ENCODE assay signal across 20 cellular contexts in genomic region chr3:109334572-109334971, GRCh38. TPM values are rescaled to one million over a fixed set of nuclear protein-coding genes. Genes with fewer than 3 reads are reported as not detected.
DNase-seq lines count a peak whose midpoint lies in the region; ATAC-seq, FAIRE-seq and TF ChIP-seq lines count a peak whose summit lies in the region.
"Had no signal": no experiment of that assay in that cellular context is flagged by ENCODE, and none has a peak within 500 bp of the region (broad histone marks: within the 10 kb centered on the region; RNA-seq: fewer than 3 reads in every experiment).

No MANE protein-coding gene starts in this region.

- H2BK15ac ChIP-seq in H1 (ENCODE audit: low read length), result no peak overlapping the region

- H3K27me3 Mint-ChIP-seq in neural progenitor cell (ENCODE audit: insufficient read depth, low read depth), result peaks cover 4% of the 10 kb centered on the region

- peak overlapping the region; percentile 10 to 92 (median 41); a peak in 6 of 7 replicates for H3K9ac ChIP-seq in H1 (replicated peaks in 1 of 4; ENCODE audit: extremely low read depth in 1 of 4, low read depth in 3 of 4, low read length in 3 of 4)
- peak overlapping the region; percentile 100 for H3K9ac ChIP-seq in iPS-18a (ENCODE audit: low read length)
- H3K9ac ChIP-seq in neural progenitor cell, result no peak overlapping the region

- H3K4me1 Mint-ChIP-seq in neural progenitor cell, result peaks cover 44% of the 10 kb centered on the region

- no peaks in the 10 kb centered on the region for H3K9me3 Mint-ChIP-seq in neural progenitor cell

- H3K4me2 ChIP-seq in H1 (ENCODE audit: insufficient read depth in 1 of 2, low read depth in 2 of 2, low read length in 2 of 2), result peak overlapping the region; percentile 88 to 100
- peak overlapping the region; percentile 85 for H3K4me2 ChIP-seq in neural progenitor cell

- TF ChIP-seq EP300 in H1 (IDR thresholded peaks at IDR 0.05; ENCODE audit: borderline replicate concordance in 1 of 2, low read depth in 2 of 2, low read length in 2 of 2), result no peak

- H3K14ac ChIP-seq in H1 (ENCODE audit: insufficient read length), result no peak overlapping the region

- TF ChIP-seq POLR2A in H1 (IDR thresholded peaks at IDR 0.05; ENCODE audit: control extremely low read depth in 1 of 2, low read depth in 2 of 2, low read length in 2 of 2), result no peak; a peak in 1 of 3 replicates

- H3K79me2 ChIP-seq in H1 (ENCODE audit: control insufficient read depth in 1 of 2, insufficient read depth in 2 of 2, low read length in 2 of 2), result peaks cover 52 to 97% of the 10 kb centered on the region in 2 experiments
- peaks cover 82% of the 10 kb centered on the region for H3K79me2 ChIP-seq in neural progenitor cell (ENCODE audit: low read depth)

- H3K27me3 ChIP-seq in HAP-1 (ENCODE audit: low read depth), result no peaks in the 10 kb centered on the region
- H3K27me3 ChIP-seq in H1 (replicated peaks in 1 of 4; ENCODE audit: control insufficient read depth in 3 of 4, extremely low read depth in 1 of 4, insufficient read depth in 3 of 4, low read length in 3 of 4), result no peaks in the 10 kb centered on the region
- no peaks in the 10 kb centered on the region for H3K27me3 ChIP-seq in iPS-18a (ENCODE audit: control insufficient read depth, insufficient read depth, low read length)
- no peaks in the 10 kb centered on the region for H3K27me3 ChIP-seq in neural progenitor cell
- H3K27me3 ChIP-seq: Peyer's patch had no signal

- WGBS in H1 (ENCODE audit: extremely low coverage in 1 of 2, insufficient coverage in 1 of 2, insufficient read length in 1 of 2, insufficient replicate concordance in 2 of 2, low coverage in 1 of 2, low lambda C conversion rate in 2 of 2, missing lambda C conversion rate in 1 of 2), 2 experiments, result 5% methylated on average over 1 of the region's 1 CpG; no CpG with 5 or more reads in 1 of the 2 experiments

- no peak overlapping the region for H2BK5ac ChIP-seq in H1 (ENCODE audit: low read depth, low read length)

- no peak overlapping the region for H2BK20ac ChIP-seq in H1 (ENCODE audit: low read length)

- no peaks in the 10 kb centered on the region for H3K9me3 ChIP-seq in HAP-1
- H3K9me3 ChIP-seq in H1 (ENCODE audit: insufficient read depth in 2 of 2, low read depth in 1 of 2, low read length in 1 of 2), result no peaks in the 10 kb centered on the region
- no peaks in the 10 kb centered on the region for H3K9me3 ChIP-seq in iPS-18a (ENCODE audit: control insufficient read depth, low read depth, low read length)
- no peaks in the 10 kb centered on the region for H3K9me3 ChIP-seq in neural progenitor cell (ENCODE audit: low read depth)
- H3K9me3 ChIP-seq: Peyer's patch had no signal

- no peak overlapping the region for H3K4ac ChIP-seq in H1 (replicated peaks; ENCODE audit: insufficient read length, low read depth, low read length)

- no peak overlapping the region for H3K23ac ChIP-seq in H1 (ENCODE audit: insufficient read length)

- CTCF ChIA-PET in H1 (lab: Charles Lee; ENCODE audit: partially characterized antibody) (interaction anchor here (0.7 to 3.8 kb wide), 8 partner anchors 11 to 75 kb away, joined by 3 to 11 read pairs (median 4); no protein-coding TSS in a partner anchor), GM10248 (lab: Yijun Ruan, JAX) (no interaction called here)

- DNase-seq in HAP-1 (ENCODE audit: low spot score in 2 of 2) (no peak), H1 (ENCODE audit: low read depth in 1 of 2, low spot score in 2 of 2) (no peak), neural progenitor cell (ENCODE audit: low spot score) (no peak), GM10248 (ENCODE audit: extremely low spot score) (no peak), amniotic stem cell (lab: John Stamatoyannopoulos, UW) (no peak)
- DNase-seq in NK-92 treated with Interleukin-12 subunit alpha and Interleukin-12 subunit beta, amount 100 ng/mL, for 24 hours (lab: John Stamatoyannopoulos, UW), result no peak
- DNase-seq: DMS 273 treated with DMSO at 0.1 percent for 48 hours, GF-D8, Kasumi-1, MM.1S, NCI-H1092 treated with DMSO at 0.1 percent for 48 hours, NCI-H1694, NCI-H524, Peyer's patch had no signal

- no peak overlapping the region for H3K27ac Mint-ChIP-seq in neural progenitor cell

- no peaks in the 10 kb centered on the region; the same call in 1 of the 2 replicates for H3K79me1 ChIP-seq in H1 (ENCODE audit: low read depth, low read length)

- H4K20me1 ChIP-seq in H1 (replicated peaks in 1 of 2; ENCODE audit: control insufficient read depth in 1 of 2, insufficient read depth in 2 of 2, low read length in 2 of 2), result peaks cover 29 to 34% of the 10 kb centered on the region in 2 experiments
- peaks cover 60% of the 10 kb centered on the region for H4K20me1 ChIP-seq in neural progenitor cell (ENCODE audit: low read depth)

- H3K56ac ChIP-seq in H1 (replicated peaks; ENCODE audit: insufficient read length, low read depth, low read length), result peak overlapping the region; percentile 51

- POLR2A ChIA-PET in H1 (lab: Charles Lee; ENCODE audit: partially characterized antibody), result interaction anchor here (0.9 to 37.7 kb wide), 14 partner anchors 1 to 98 kb away, joined by 3 to 681 read pairs (median 6); partner anchors contain the start of genes DPPA2 and DPPA4
- POLR2A ChIA-PET in GM10248 (lab: Yijun Ruan, JAX), result no interaction called here

- H2AFZ ChIP-seq in H1 (ENCODE audit: low read length), result no peak overlapping the region
- no peak overlapping the region for H2AFZ ChIP-seq in neural progenitor cell (replicated peaks)

- H3K27ac ChIP-seq in H1 (ENCODE audit: low read depth, low read length) (no peak overlapping the region), iPS-18a (ENCODE audit: low read length) (no peak overlapping the region), neural progenitor cell (no peak overlapping the region)
- H3K27ac ChIP-seq: C4-2B, Peyer's patch had no signal

- peak overlapping the region; percentile 47 for H4K5ac ChIP-seq in H1 (ENCODE audit: insufficient read length, low read depth, low read length)

- no peak overlapping the region for H4K8ac ChIP-seq in H1 (ENCODE audit: extremely low read depth, insufficient read depth, low read length)

- in situ Hi-C loops in HAP-1 (cut with MboI; ENCODE audit: low sequenced_read_pairs), result no loop called here

- TF ChIP-seq CTCF in H1 (IDR thresholded peaks at IDR 0.05; ENCODE audit: control extremely low read depth in 1 of 3, insufficient read depth in 1 of 3, low read depth in 1 of 3, low read length in 3 of 3) (no peak), neural progenitor cell (IDR thresholded peaks at IDR 0.05) (no peak), GM10248 (IDR thresholded peaks at IDR 0.05; ENCODE audit: control extremely low read depth, extremely low read depth, low read depth, missing control alignments) (no peak)

- H3K23me2 ChIP-seq in H1 (ENCODE audit: low read depth, low read length), result peaks cover 20% of the 10 kb centered on the region

- no peak for FAIRE-seq in H1 (lab: Jason Lieb, UNC)
- FAIRE-seq: GM12892 had no signal

- peak overlapping the region; percentile 70 for H3K4me3 ChIP-seq in HAP-1
- peak overlapping the region; percentile 95 to 100 (median 96) for H3K4me3 ChIP-seq in H1 (ENCODE audit: extremely low read depth in 1 of 4, insufficient read depth in 2 of 4, low read depth in 3 of 4, low read length in 4 of 4)
- peak overlapping the region; percentile 99 for H3K4me3 ChIP-seq in iPS-18a (ENCODE audit: low read length)
- H3K4me3 ChIP-seq in neural progenitor cell, result peak overlapping the region; percentile 78
- H3K4me3 ChIP-seq: Peyer's patch had no signal

- no peak overlapping the region for H2BK120ac ChIP-seq in H1 (replicated peaks; ENCODE audit: low read depth, low read length)

- H3K36me3 ChIP-seq in HAP-1 (replicated peaks) (peaks cover 53% of the 10 kb centered on the region), H1 (ENCODE audit: control insufficient read depth in 2 of 4, insufficient read depth in 4 of 4, low read length in 3 of 4) (peaks cover 24 to 72% (median 48%) of the 10 kb centered on the region in 4 experiments), iPS-18a (ENCODE audit: control insufficient read depth, low read depth, low read length) (peaks cover 62% of the 10 kb centered on the region), neural progenitor cell (no peaks in the 10 kb centered on the region)
- H3K36me3 ChIP-seq: Peyer's patch had no signal

- H2AK5ac ChIP-seq in H1 (ENCODE audit: low read depth, low read length), result no peak overlapping the region

- TF ChIP-seq RAD21 in H1 (IDR thresholded peaks at IDR 0.05 in 1 of 2, conservative IDR thresholded peaks at IDR 0.05 in 1 of 2; ENCODE audit: low read depth in 2 of 2, low read length in 2 of 2), result no peak

- peak overlapping the region; percentile 69 for H3K4me3 Mint-ChIP-seq in neural progenitor cell

- peaks cover 19% of the 10 kb centered on the region for H3K36me3 Mint-ChIP-seq in neural progenitor cell

- no peak overlapping the region for H2BK12ac ChIP-seq in H1 (ENCODE audit: low read depth, low read length)

- ATAC-seq in GM18909 (IDR thresholded peaks at IDR 0.05; ENCODE audit: poor library complexity, unreplicated experiment), result no peak
- ATAC-seq: Right ventricle myocardium inferior had no signal

- no peak overlapping the region; the same call in 1 of the 2 replicates for H3K18ac ChIP-seq in H1 (ENCODE audit: extremely low read depth, low read length)

- H3K4me1 ChIP-seq in HAP-1 (peaks cover 27% of the 10 kb centered on the region), H1 (replicated peaks in 1 of 4; ENCODE audit: control insufficient read depth in 3 of 4, insufficient read depth in 4 of 4, low read length in 3 of 4) (peaks cover 7 to 19% (median 13%) of the 10 kb centered on the region in 4 experiments), iPS-18a (ENCODE audit: control insufficient read depth, low read depth, low read length) (peaks cover 13% of the 10 kb centered on the region), neural progenitor cell (peaks cover 19% of the 10 kb centered on the region)
- H3K4me1 ChIP-seq: Peyer's patch had no signal

- peaks cover 40% of the 10 kb centered on the region for H3F3A ChIP-seq in neural progenitor cell (ENCODE audit: low read depth)

- no peak overlapping the region for H4K91ac ChIP-seq in H1 (replicated peaks; ENCODE audit: insufficient read length, low read length)

RNA-seq across cellular contexts. Expression of gene DPPA4, which starts 2.8 kb away (rescaled TPM):
- 734 and 772 TPM in 2 replicates for total RNA-seq in H1 (2021; fragmentation: NEBNext Ultra II Directional; extraction: Animal tissue kit (Norgen Biotek cat#: 25700))
- polyA plus RNA-seq in H1 (2011; rRNA removed), result 395 and 424 TPM in 2 replicates
- polyA plus RNA-seq in H1 (2011; cell fraction: cytosol; rRNA removed), result 570 TPM
- 417 TPM for polyA plus RNA-seq in H1 (2011; cell fraction: nucleus; rRNA removed)
- 440 to 532 TPM (median 500 TPM) in 4 replicates for polyA plus RNA-seq in H1 (2012, experiment 1 of 2)
- 198 TPM for polyA plus RNA-seq in H1 (2012, experiment 2 of 2)
- 670 TPM for polyA plus RNA-seq in H1 (2013, experiment 1 of 2)
- 615 TPM for polyA plus RNA-seq in H1 (2013, experiment 2 of 2)
- polyA minus RNA-seq in H1 (2011; rRNA and poly(A)+ RNA removed), result 312 and 343 TPM in 2 replicates
- polyA minus RNA-seq in H1 (2011; cell fraction: cytosol; rRNA and poly(A)+ RNA removed), result 341 TPM
- polyA minus RNA-seq in H1 (2011; cell fraction: nucleus; rRNA and poly(A)+ RNA removed), result 317 TPM
- 187 and 215 TPM in 2 replicates for total RNA-seq in neural progenitor cell (ENCODE audit: low replicate concordance)
- total RNA-seq: A673, Peyer's patch, Right ventricle myocardium inferior had no signal

RNA-seq across cellular contexts. Expression of gene DPPA2, which starts 18.3 kb away (rescaled TPM):
- total RNA-seq in H1 (2021; fragmentation: NEBNext Ultra II Directional; extraction: Animal tissue kit (Norgen Biotek cat#: 25700)), result 11.2 and 12.6 TPM in 2 replicates
- polyA plus RNA-seq in H1 (2011; rRNA removed), result 6.6 and 7.8 TPM in 2 replicates
- polyA plus RNA-seq in H1 (2011; cell fraction: cytosol; rRNA removed), result 11.5 TPM
- 2.8 TPM for polyA plus RNA-seq in H1 (2011; cell fraction: nucleus; rRNA removed)
- 6.0 to 9.7 TPM (median 7.2 TPM) in 4 replicates for polyA plus RNA-seq in H1 (2012, experiment 1 of 2)
- polyA plus RNA-seq in H1 (2012, experiment 2 of 2), result 0.62 TPM
- 13.3 TPM for polyA plus RNA-seq in H1 (2013, experiment 1 of 2)
- polyA plus RNA-seq in H1 (2013, experiment 2 of 2), result 13.8 TPM
- 6.5 and 6.7 TPM in 2 replicates for polyA minus RNA-seq in H1 (2011; rRNA and poly(A)+ RNA removed)
- polyA minus RNA-seq in H1 (2011; cell fraction: cytosol; rRNA and poly(A)+ RNA removed), result 3.3 TPM
- polyA minus RNA-seq in H1 (2011; cell fraction: nucleus; rRNA and poly(A)+ RNA removed), result 2.9 TPM
- 1.2 and 1.8 TPM in 2 replicates for total RNA-seq in neural progenitor cell (ENCODE audit: low replicate concordance)
- total RNA-seq: A673, Peyer's patch, Right ventricle myocardium inferior had no signal
